ENCODE assay signal across 10 cellular contexts in genomic region chr3:71050133-71050520, GRCh38.
DNase-seq lines count a peak whose midpoint lies in the region; ATAC-seq and TF ChIP-seq lines count a peak whose summit lies in the region.
"Had no signal": no experiment of that assay in that cellular context is flagged by ENCODE, and none has a peak within 500 bp of the region (broad histone marks: within the 10 kb centered on the region; RNA-seq: fewer than 3 reads in every experiment).

No MANE protein-coding gene starts in this region.

- no peaks in the 10 kb centered on the region for H3K27me3 ChIP-seq in tibial nerve

- H3K36me3 ChIP-seq in tibial nerve = peaks cover 0 to 25% (median 0%) of the 10 kb centered on the region in 3 donors

- H3K9me3 ChIP-seq in tibial nerve = no peaks in the 10 kb centered on the region

- 34 to 38% methylated on average over 2 of the region's 2 CpGs for WGBS in tibial nerve, 2 donors

- no peak for ATAC-seq in activated naive CD8-positive, alpha-beta T cell treated with anti-CD3 and anti-CD28 coated beads, Interleukin-2, amount 50 U/mL, for 24 hours
- no peak for ATAC-seq in sciatic nerve

- H3K4me3 Mint-ChIP-seq in activated naive CD4-positive, alpha-beta T cell treated with anti-CD3 and anti-CD28 coated beads, Interleukin-2, amount 10 ng/mL, durations not matched to agents 7 days and 5 days = no peak overlapping the region
- H3K4me3 Mint-ChIP-seq in activated naive CD8-positive, alpha-beta T cell treated with anti-CD3 and anti-CD28 coated beads, Interleukin-2, amount 50 U/mL, for 24 hours = peak overlapping the region; percentile 59
- H3K4me3 Mint-ChIP-seq: CD14-positive monocyte had no signal

- no peak for TF ChIP-seq CTCF in tibial nerve (IDR thresholded peaks at IDR 0.05)

- peaks cover 91% of the 10 kb centered on the region for H3K36me3 Mint-ChIP-seq in activated naive CD4-positive, alpha-beta T cell treated with anti-CD3 and anti-CD28 coated beads, Interleukin-2, amount 10 ng/mL, durations not matched to agents 7 days and 5 days
- peaks cover 95% of the 10 kb centered on the region for H3K36me3 Mint-ChIP-seq in activated naive CD8-positive, alpha-beta T cell treated with anti-CD3 and anti-CD28 coated beads, Interleukin-2, amount 50 U/mL, for 24 hours (ENCODE audit: low read depth)

- no peaks in the 10 kb centered on the region for H3K9me3 Mint-ChIP-seq in activated naive CD4-positive, alpha-beta T cell treated with anti-CD3 and anti-CD28 coated beads, Interleukin-2, amount 10 ng/mL, durations not matched to agents 7 days and 5 days
- H3K9me3 Mint-ChIP-seq in activated naive CD8-positive, alpha-beta T cell treated with anti-CD3 and anti-CD28 coated beads, Interleukin-2, amount 50 U/mL, for 24 hours = no peaks in the 10 kb centered on the region
- H3K9me3 Mint-ChIP-seq: CD14-positive monocyte had no signal

- H3K27ac Mint-ChIP-seq in activated naive CD4-positive, alpha-beta T cell treated with anti-CD3 and anti-CD28 coated beads, Interleukin-2, amount 10 ng/mL, durations not matched to agents 7 days and 5 days = peak overlapping the region; percentile 97
- H3K27ac Mint-ChIP-seq in activated naive CD8-positive, alpha-beta T cell treated with anti-CD3 and anti-CD28 coated beads, Interleukin-2, amount 50 U/mL, for 24 hours = peak overlapping the region; percentile 91

- H3K27me3 Mint-ChIP-seq in activated naive CD4-positive, alpha-beta T cell treated with anti-CD3 and anti-CD28 coated beads, Interleukin-2, amount 10 ng/mL, durations not matched to agents 7 days and 5 days = no peaks in the 10 kb centered on the region
- no peaks in the 10 kb centered on the region for H3K27me3 Mint-ChIP-seq in activated naive CD8-positive, alpha-beta T cell treated with anti-CD3 and anti-CD28 coated beads, Interleukin-2, amount 50 U/mL, for 24 hours

- CTCF ChIA-PET in activated naive CD4-positive, alpha-beta T cell treated with anti-CD3 and anti-CD28 coated beads, Interleukin-2, amount 10 ng/mL, durations not matched to agents 7 days and 5 days (lab: Charles Lee) = no interaction called here

- H3K4me1 Mint-ChIP-seq in activated naive CD4-positive, alpha-beta T cell treated with anti-CD3 and anti-CD28 coated beads, Interleukin-2, amount 10 ng/mL, durations not matched to agents 7 days and 5 days = peaks cover 100% of the 10 kb centered on the region
- peaks cover 100% of the 10 kb centered on the region for H3K4me1 Mint-ChIP-seq in activated naive CD8-positive, alpha-beta T cell treated with anti-CD3 and anti-CD28 coated beads, Interleukin-2, amount 50 U/mL, for 24 hours

- peaks cover 0 to 90% (median 62%) of the 10 kb centered on the region in 4 donors for H3K4me1 ChIP-seq in tibial nerve

- H3K27ac ChIP-seq in tibial nerve = peak overlapping the region in 3 of 4 donors; percentile 13 to 85 (median 71)

- intact Hi-C loops in sciatic nerve (cut with DNase I) = no loop called here

- no peak for TF ChIP-seq POLR2A in tibial nerve (IDR thresholded peaks at IDR 0.05)

- DNase-seq in activated naive CD4-positive, alpha-beta T cell treated with anti-CD3 and anti-CD28 coated beads, Interleukin-2, amount 10 ng/mL, durations not matched to agents 7 days and 5 days = no peak
- no peak for DNase-seq in activated naive CD4-positive, alpha-beta T cell treated with anti-CD3 and anti-CD28 coated beads, Interleukin-2, amount 50 U/mL, for 16 hours
- DNase-seq in activated naive CD8-positive, alpha-beta T cell treated with anti-CD3 and anti-CD28 coated beads, Interleukin-2, amount 50 U/mL, for 24 hours = no peak
- peak; percentile 85 for DNase-seq in iris pigment epithelial cell (ENCODE audit: low read depth)
- no peak for DNase-seq in tibial nerve (ENCODE audit: low spot score in 2 of 2)
- no peak for DNase-seq in sciatic nerve (ENCODE audit: low spot score)
- DNase-seq in NAMALWA (ENCODE audit: low spot score) = no peak
- DNase-seq in NCI-H128 (lab: John Stamatoyannopoulos, UW; ENCODE audit: unreplicated experiment) = no peak
- DNase-seq: NCI-H1694 had no signal

- H3K4me3 ChIP-seq in tibial nerve = no peak overlapping the region

- no peak for TF ChIP-seq EP300 in tibial nerve (IDR thresholded peaks at IDR 0.05)
